Comparison of ENCODE assay signal across 15 cellular contexts in the genomic region with DNA sequence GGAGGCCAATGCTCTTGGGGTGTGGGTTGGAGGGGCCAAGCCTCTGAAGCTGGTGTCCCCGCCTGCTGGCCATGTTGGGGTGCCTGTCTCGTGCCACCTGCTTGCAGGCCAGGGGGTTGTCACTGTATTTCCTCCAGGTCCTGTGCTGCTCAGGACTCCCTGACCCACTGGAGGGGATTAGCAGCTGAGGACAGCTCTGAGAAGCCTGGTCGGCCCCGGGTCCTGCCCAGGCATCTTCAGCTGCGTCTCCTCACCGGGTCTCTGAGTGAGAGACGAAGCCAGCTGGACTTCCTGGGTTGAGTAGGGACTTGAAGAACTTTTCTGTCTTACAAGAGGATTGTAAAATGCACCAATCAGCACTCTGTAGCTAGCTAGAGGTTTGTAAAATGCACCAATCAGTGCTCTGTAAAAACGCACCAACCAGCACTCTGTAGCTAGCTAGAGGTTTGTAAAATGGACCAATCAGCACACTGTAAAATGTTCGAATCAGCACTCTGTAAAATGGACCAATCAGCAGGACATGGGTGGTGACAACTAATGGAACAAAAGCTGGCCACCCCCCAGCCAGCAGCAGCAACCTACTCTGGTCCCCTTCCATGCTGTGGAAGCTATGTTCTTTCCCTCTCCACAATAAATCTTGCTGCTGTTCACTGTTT. TPM values are rescaled to one million over a fixed set of nuclear protein-coding genes. Genes with fewer than 3 reads are reported as not detected.
DNase-seq lines count a peak whose midpoint lies in the region; ATAC-seq, FAIRE-seq and TF ChIP-seq lines count a peak whose summit lies in the region.
"Had no signal": no experiment of that assay in that cellular context is flagged by ENCODE, and none has a peak within 500 bp of the region (broad histone marks: within the 10 kb centered on the region; RNA-seq: fewer than 3 reads in every experiment).

No MANE protein-coding gene starts in this region.

- POLR2A ChIA-PET in K562 (lab: Yijun Ruan, JAX): interaction anchor here (0.6 kb wide), 2 partner anchors 28 to 146 kb away, joined by 3 read pairs; no protein-coding TSS in a partner anchor

- H3F3A ChIP-seq in MM.1S (ENCODE audit: insufficient read depth, low read length): no peaks in the 10 kb centered on the region

- intact Hi-C loops in left ventricle myocardium inferior (cut with micrococcal nuclease): no loop called here
- intact Hi-C loops in K562 (cut with micrococcal nuclease): no loop called here
- intact Hi-C loops in stomach (cut with DNase I; ENCODE audit: low total_unique reads): no loop called here

- H3K36me3 ChIP-seq in left ventricle myocardium inferior (no peaks in the 10 kb centered on the region), right atrium auricular region (no peaks in the 10 kb centered on the region), MM.1S (replicated peaks; ENCODE audit: insufficient read depth, low read length) (no peaks in the 10 kb centered on the region), K562 (ENCODE audit: control insufficient read depth, insufficient read depth, low read length) (no peaks in the 10 kb centered on the region), stomach (no peaks in the 10 kb centered on the region)
- H3K36me3 ChIP-seq: adrenal gland had no signal

- H3K27me3 ChIP-seq in left ventricle myocardium inferior (ENCODE audit: low read depth): peaks cover 91% of the 10 kb centered on the region
- no peaks in the 10 kb centered on the region for H3K27me3 ChIP-seq in right atrium auricular region
- H3K27me3 ChIP-seq in MM.1S (replicated peaks; ENCODE audit: insufficient read depth, low read length): peaks cover 11% of the 10 kb centered on the region
- peaks cover 20 to 57% of the 10 kb centered on the region in 2 experiments; a peak in 4 of 5 replicates for H3K27me3 ChIP-seq in K562 (ENCODE audit: control insufficient read depth in 2 of 2, insufficient read depth in 2 of 2, low read length in 2 of 2)
- peaks cover 0 to 75% (median 18%) of the 10 kb centered on the region in 3 donors for H3K27me3 ChIP-seq in stomach

- H4K20me1 ChIP-seq in MM.1S (ENCODE audit: insufficient read depth, low read length) (no peaks in the 10 kb centered on the region), K562 (replicated peaks; ENCODE audit: control insufficient read depth, insufficient read depth, low read length) (peaks cover 11% of the 10 kb centered on the region; the same call in 1 of the 2 replicates)

- H3K9me2 ChIP-seq in MM.1S (replicated peaks; ENCODE audit: insufficient read depth, low read length): no peaks in the 10 kb centered on the region

- H2AFZ ChIP-seq in MM.1S (ENCODE audit: low read length) (peak overlapping the region; percentile 64), K562 (ENCODE audit: low read depth, low read length) (no peak overlapping the region)

- BruUV-seq in K562 (replicated peaks; lab: Mats Ljungman, UMichigan): no TSS peak

- in situ Hi-C loops in K562 (cut with MboI): no loop called here

- H3K4me1 ChIP-seq in left ventricle myocardium inferior (no peaks in the 10 kb centered on the region), right atrium auricular region (no peaks in the 10 kb centered on the region), MM.1S (ENCODE audit: low read length) (peaks cover 12% of the 10 kb centered on the region), K562 (replicated peaks in 1 of 2; ENCODE audit: control insufficient read depth in 2 of 2, insufficient read depth in 2 of 2, low read length in 2 of 2) (peaks cover 0 to 52% of the 10 kb centered on the region in 2 experiments; a peak in 2 of 5 replicates), stomach (peaks cover 0 to 18% (median 12%) of the 10 kb centered on the region in 4 donors)
- H3K4me1 ChIP-seq: adrenal gland had no signal

- H3K27ac ChIP-seq in left ventricle myocardium inferior (replicated peaks): no peak overlapping the region
- H3K27ac ChIP-seq in right atrium auricular region: no peak overlapping the region
- peak overlapping the region; percentile 32; the same call in 1 of the 2 replicates for H3K27ac ChIP-seq in MM.1S (ENCODE audit: low read length)
- H3K27ac ChIP-seq in K562 (ENCODE audit: extremely low read depth, low read depth, low read length): no peak overlapping the region
- peak overlapping the region in 3 of 5 donors; percentile 5 to 50 (median 14) for H3K27ac ChIP-seq in stomach
- H3K27ac ChIP-seq: adrenal gland, KMS-11 had no signal

- TF ChIP-seq RAD21 in K562 (CRISPR knock-in tag; conservative IDR thresholded peaks at IDR 0.05 in 1 of 2, IDR thresholded peaks at IDR 0.05 in 1 of 2): no peak

- H3K4me2 ChIP-seq in MM.1S (ENCODE audit: low read depth, low read length) (peak overlapping the region; percentile 80; the same call in 1 of the 2 replicates), K562 (ENCODE audit: insufficient read depth, low read length) (no peak overlapping the region)
- H3K4me2 ChIP-seq: KMS-11, smooth muscle cell had no signal

- no peak for TF ChIP-seq CTCF in left ventricle myocardium inferior (IDR thresholded peaks at IDR 0.05; ENCODE audit: borderline replicate concordance)
- no peak for TF ChIP-seq CTCF in right atrium auricular region (IDR thresholded peaks at IDR 0.05)
- TF ChIP-seq CTCF in MM.1S (IDR thresholded peaks at IDR 0.05; ENCODE audit: low read length): no peak
- TF ChIP-seq CTCF in K562 (IDR thresholded peaks at IDR 0.05 in 2 of 3, conservative IDR thresholded peaks at IDR 0.05 in 1 of 3; ENCODE audit: insufficient read depth in 2 of 3, low read depth in 1 of 3, low read length in 3 of 3): 0 out of 6 replicates have a peak, but pooled peaks of 1 of the 3 experiments have one; percentile 22
- TF ChIP-seq CTCF in stomach (IDR thresholded peaks at IDR 0.05): no peak

- H3K9me1 ChIP-seq in K562 (ENCODE audit: control insufficient read depth, insufficient read depth, low read length): no peaks in the 10 kb centered on the region

- CTCF ChIA-PET in K562 (lab: Yijun Ruan, JAX; ENCODE audit: low intra/inter-chr PET ratio): no interaction called here

- DNase-seq in left ventricle myocardium inferior: peak; percentile 6
- no peak for DNase-seq in right atrium auricular region (ENCODE audit: low spot score)
- DNase-seq in MM.1S: no peak
- DNase-seq in K562 (ENCODE audit: extremely low read depth in 1 of 4, low spot score in 3 of 4): no peak
- DNase-seq in stomach: no peak
- no peak for DNase-seq in DMS53 treated with DMSO at 0.1 percent for 48 hours (lab: John Stamatoyannopoulos, UW; ENCODE audit: unreplicated experiment)
- DNase-seq in NCI-H82 (lab: John Stamatoyannopoulos, UW): no peak
- DNase-seq: NCI-H1436, NCI-H2171, NCI-H526 treated with DMSO at 0.1 percent for 48 hours had no signal

- no peak overlapping the region for H3K9ac ChIP-seq in MM.1S (ENCODE audit: low read length)
- H3K9ac ChIP-seq in K562 (ENCODE audit: insufficient read depth in 1 of 2, low read depth in 2 of 2, low read length in 2 of 2): no peak overlapping the region
- H3K9ac ChIP-seq: KMS-11 had no signal

- H3K4me3 ChIP-seq in left ventricle myocardium inferior (no peak overlapping the region), right atrium auricular region (no peak overlapping the region), MM.1S (ENCODE audit: low read length) (no peak overlapping the region), K562 (no peak overlapping the region), stomach (no peak overlapping the region)
- H3K4me3 ChIP-seq: adrenal gland, smooth muscle cell had no signal

- no peaks in the 10 kb centered on the region for H3K79me2 ChIP-seq in MM.1S (ENCODE audit: low read length)
- H3K79me2 ChIP-seq in K562 (ENCODE audit: control insufficient read depth, insufficient read depth, low read length): no peaks in the 10 kb centered on the region

- FAIRE-seq in K562 (lab: Jason Lieb, UNC): no peak
- FAIRE-seq: kidney had no signal

- TF ChIP-seq EP300 in K562 (IDR thresholded peaks at IDR 0.05; ENCODE audit: low read length): no peak
- TF ChIP-seq EP300 in stomach (IDR thresholded peaks at IDR 0.05): no peak

- H3K9me3 ChIP-seq in left ventricle myocardium inferior (replicated peaks): no peaks in the 10 kb centered on the region
- no peaks in the 10 kb centered on the region for H3K9me3 ChIP-seq in right atrium auricular region
- no peaks in the 10 kb centered on the region for H3K9me3 ChIP-seq in MM.1S (replicated peaks; ENCODE audit: insufficient read depth, low read length)
- H3K9me3 ChIP-seq in K562 (replicated peaks; ENCODE audit: control insufficient read depth, insufficient read depth, low read depth, low read length): no peaks in the 10 kb centered on the region
- H3K9me3 ChIP-seq in stomach: no peaks in the 10 kb centered on the region
- H3K9me3 ChIP-seq: adrenal gland had no signal

- 36% methylated on average over 9 of the region's 9 CpGs for WGBS in K562 (ENCODE audit: insufficient coverage, low coverage, missing lambda C conversion rate)
- WGBS in stomach, 5 donors: 86 to 96% (median 94%) methylated on average over 6 to 9 of the region's 9 CpGs

- no peak for ATAC-seq in K562
- ATAC-seq in HG03565 (IDR thresholded peaks at IDR 0.05; ENCODE audit: unreplicated experiment): no peak

- TF ChIP-seq POLR2A in K562 (conservative IDR thresholded peaks at IDR 0.05) (no peak), stomach (IDR thresholded peaks at IDR 0.05) (no peak)

TF ChIP-seq in K562, 482 proteins besides CTCF, POLR2A, EP300 and RAD21 (continues in another document):
- TF ChIP-seq NFYB (IDR thresholded peaks at IDR 0.05; ENCODE audit: extremely low read depth, insufficient read length) (peak; percentile 46), PHF21A (IDR thresholded peaks at IDR 0.05; ENCODE audit: borderline replicate concordance, low read depth) (no peak)

RNA-seq across cellular contexts. Expression of gene SLC9A3, which starts 20.6 kb away (rescaled TPM):
- total RNA-seq in left ventricle myocardium inferior (0.91 TPM), right atrium auricular region (1 to 10 TPM; 1.8 to 2.3 TPM), K562 (2014; rRNA removed) (4.7 and 6.7 TPM in 2 replicates), K562 (2014; rRNA removed; fragmentation: Illumina TruSeq; extraction: Trizol) (1.3 and 1.5 TPM in 2 replicates), K562 (2015; rRNA removed; fragmentation: Illumina TruSeq; extraction: Trizol) (2.1 and 2.9 TPM in 2 replicates), K562 (2021) (4.0 and 4.4 TPM in 2 replicates), stomach (100 to 1,000 TPM in 2 of 5 donors, 10 to 100 TPM in 2, 1 to 10 TPM in 1; 7.8 to 142 (median 68.0) TPM)
- 2.7 and 4.4 TPM in 2 replicates for total RNA-seq in K562 (2011; cell fraction: chromatin; rRNA removed; ENCODE audit: low replicate concordance)
- 4.6 and 5.5 TPM in 2 replicates for total RNA-seq in K562 (2011; cell fraction: nucleolus; rRNA removed)
- total RNA-seq in K562 (2011; cell fraction: nucleoplasm; rRNA removed): 3.2 and 4.1 TPM in 2 replicates
- polyA plus RNA-seq in K562 (2011; rRNA removed) (2.6 and 3.7 TPM in 2 replicates), K562 (2014; fragmentation: Illumina TruSeq; extraction: Trizol) (3.6 and 3.7 TPM in 2 replicates), K562 (2014; fragmentation: Nextera tagmentation; extraction: Ambion mirVana) (not detected), K562 (2014; rRNA removed) (5.8 and 7.3 TPM in 2 replicates), stomach (10 to 100 TPM in 1 of 3 donors, 1 to 10 TPM in 2; 2.7 to 15.7 (median 5.9) TPM)
- polyA plus RNA-seq in K562 (2011; cell fraction: cytosol; rRNA removed): 3.0 and 6.6 TPM in 2 replicates
- 4.7 and 8.2 TPM in 2 replicates for polyA plus RNA-seq in K562 (2011; cell fraction: nucleus; rRNA removed)
- 3.0 and 3.6 TPM in 2 replicates for polyA plus RNA-seq in K562 (2012)
- 0.99 and 1.2 TPM in 2 replicates for polyA minus RNA-seq in K562 (2011; rRNA and poly(A)+ RNA removed)
- 0.82 and 2.1 TPM in 2 replicates for polyA minus RNA-seq in K562 (2011; cell fraction: cytosol; rRNA and poly(A)+ RNA removed)
- 3.0 and 3.6 TPM in 2 replicates for polyA minus RNA-seq in K562 (2011; cell fraction: nucleus; rRNA and poly(A)+ RNA removed)

Comparison
In these comparisons a context has a peak if more than half of its experiments do, and no peak if none do; other contexts are left out.
1. H3K27ac ChIP-seq: peak in MM.1S (single experiment) and stomach (3 of 5); none in left ventricle myocardium inferior (single experiment), right atrium auricular region (0 of 2) and K562 (single experiment).